8 cellular contexts compared by ENCODE assay signal in genomic region chr10:102502337-102503151, GRCh38. TPM values are rescaled to one million over a fixed set of nuclear protein-coding genes. Genes with fewer than 3 reads are reported as not detected.
A peak's percentile ranks its signal among the peaks of the same experiment; 100 is the strongest.
DNase-seq lines count a peak whose midpoint lies in the region; ATAC-seq, FAIRE-seq and TF ChIP-seq lines count a peak whose summit lies in the region.

Gene ACTR1A, minus strand, starts transcription at chr10:102502712. Its CDS starts 65 bp downstream, at chr10:102502647.

- no peaks in the 10 kb centered on the region for H3K27me3 Mint-ChIP-seq in activated T-cell treated with anti-CD3 and anti-CD28 coated beads, Interleukin-2, amount 50 U/mL, for 72 hours (ENCODE audit: low read depth)

- peak; percentile 97 for DNase-seq in DND-41
- peak; percentile 98 for DNase-seq in Karpas-422
- DNase-seq in RCC 7860 (ENCODE audit: low spot score), result peak; percentile 100
- DNase-seq in activated T-cell treated with anti-CD3 and anti-CD28 coated beads, Interleukin-2, amount 50 U/mL, for 72 hours, result peak; percentile 94 to 95
- peak; percentile 98 for DNase-seq in esophagus muscularis mucosa (ENCODE audit: extremely low spot score)
- DNase-seq in stimulated activated CD8-positive, alpha-beta memory T cell treated with anti-CD3 and anti-CD28 coated beads, Interleukin-7, amount 100 ng/mL, for 24 hours (ENCODE audit: low read depth), result peak; percentile 87

- WGBS in esophagus muscularis mucosa, result 0% methylated on average over 8 of the region's 42 CpGs

- no peaks in the 10 kb centered on the region for H3K9me2 ChIP-seq in Karpas-422 (replicated peaks; ENCODE audit: insufficient read depth, low read length)

- no peak within 1 kb of the TSS for H3K27ac Mint-ChIP-seq in activated T-cell treated with anti-CD3 and anti-CD28 coated beads, Interleukin-2, amount 50 U/mL, for 72 hours

- H3K36me3 Mint-ChIP-seq in activated T-cell treated with anti-CD3 and anti-CD28 coated beads, Interleukin-2, amount 50 U/mL, for 72 hours (ENCODE audit: insufficient read depth in 2 of 2), result peaks cover 0 to 1% of the 10 kb centered on the region in 2 donors

- peak; percentile 95 for FAIRE-seq in RCC 7860 (lab: Jason Lieb, UNC)

- peaks cover 42% of the 10 kb centered on the region for H3K4me1 Mint-ChIP-seq in activated T-cell treated with anti-CD3 and anti-CD28 coated beads, Interleukin-2, amount 50 U/mL, for 72 hours (ENCODE audit: low read depth)

- peaks cover 50% of the 10 kb centered on the region for H4K20me1 ChIP-seq in DND-41 (ENCODE audit: insufficient read depth, low read length)
- H4K20me1 ChIP-seq in Karpas-422 (ENCODE audit: insufficient read depth, low read depth, low read length), result peaks cover 8% of the 10 kb centered on the region; the same call in 1 of the 2 replicates

- TF ChIP-seq EP300 in esophagus muscularis mucosa (IDR thresholded peaks at IDR 0.05), result no peak

- ATAC-seq in DND-41 (ENCODE audit: insufficient read depth, low read depth), result peak; percentile 75
- peak; percentile 46 for ATAC-seq in GM21825 (IDR thresholded peaks at IDR 0.05; ENCODE audit: unreplicated experiment)
- ATAC-seq in activated T-cell treated with anti-CD3 and anti-CD28 coated beads, Interleukin-2, amount 50 U/mL, for 72 hours (replicated peaks in 1 of 2), result peak; percentile 58 to 59

- H3K9me3 Mint-ChIP-seq in activated T-cell treated with anti-CD3 and anti-CD28 coated beads, Interleukin-2, amount 50 U/mL, for 72 hours, result no peaks in the 10 kb centered on the region

- H3K9ac ChIP-seq in DND-41 (ENCODE audit: low read depth, low read length), result peak within 1 kb of the TSS; percentile 63
- H3K9ac ChIP-seq in Karpas-422 (ENCODE audit: low read length), result peak within 1 kb of the TSS; percentile 89
- peak within 1 kb of the TSS; percentile 94 for H3K9ac ChIP-seq in muscle layer of colon (ENCODE audit: low read length)

- no peaks in the 10 kb centered on the region for H3K9me3 ChIP-seq in DND-41 (ENCODE audit: insufficient read depth, low read length, severe bottlenecking)
- H3K9me3 ChIP-seq in Karpas-422 (ENCODE audit: low read length), result no peaks in the 10 kb centered on the region
- no peaks in the 10 kb centered on the region for H3K9me3 ChIP-seq in esophagus muscularis mucosa
- H3K9me3 ChIP-seq in muscle layer of colon (ENCODE audit: low read length), result no peaks in the 10 kb centered on the region

- H3K36me3 ChIP-seq in DND-41 (ENCODE audit: insufficient read depth, low read length) (peaks cover 33% of the 10 kb centered on the region), Karpas-422 (ENCODE audit: insufficient read depth, low read length) (no peaks in the 10 kb centered on the region), esophagus muscularis mucosa (peaks cover 0 to 5% (median 2%) of the 10 kb centered on the region in 4 donors), muscle layer of colon (ENCODE audit: insufficient read depth, low read length) (peaks cover 4% of the 10 kb centered on the region)

- H3K4me3 Mint-ChIP-seq in activated T-cell treated with anti-CD3 and anti-CD28 coated beads, Interleukin-2, amount 50 U/mL, for 72 hours, result no peak within 1 kb of the TSS

- H3K4me2 ChIP-seq in DND-41 (ENCODE audit: insufficient read depth, low read length), result peak within 1 kb of the TSS; percentile 94
- peak within 1 kb of the TSS; percentile 92 for H3K4me2 ChIP-seq in Karpas-422 (ENCODE audit: low read depth, low read length, poor library complexity, severe bottlenecking)

- intact Hi-C loops in esophagus muscularis mucosa (cut with DNase I), result loop anchor here (5.0 to 10.0 kb wide), 2 partner anchors 140 to 348 kb away; partner anchors contain the start of genes NOLC1 and TRIM8

- TF ChIP-seq CTCF in DND-41 (IDR thresholded peaks at IDR 0.05; ENCODE audit: borderline replicate concordance, extremely low read depth, low read length, poor library complexity, severe bottlenecking) (peak; percentile 2), esophagus muscularis mucosa (IDR thresholded peaks at IDR 0.05) (peak in 1 of 3 experiments; percentile 10)

- peak within 1 kb of the TSS; percentile 81 for H3K27ac ChIP-seq in DND-41 (ENCODE audit: low read length)
- peak within 1 kb of the TSS; percentile 65 for H3K27ac ChIP-seq in Karpas-422 (ENCODE audit: low read length)
- peak within 1 kb of the TSS; percentile 89 to 98 (median 97) for H3K27ac ChIP-seq in esophagus muscularis mucosa (replicated peaks in 1 of 4)
- H3K27ac ChIP-seq in muscle layer of colon (ENCODE audit: low read depth, low read length), result peak within 1 kb of the TSS; percentile 98

- H3K27me3 ChIP-seq in DND-41 (ENCODE audit: insufficient read depth, low read length, poor library complexity) (no peaks in the 10 kb centered on the region), Karpas-422 (ENCODE audit: low read length) (no peaks in the 10 kb centered on the region), esophagus muscularis mucosa (no peaks in the 10 kb centered on the region), muscle layer of colon (ENCODE audit: control insufficient read depth in 1 of 2, insufficient read depth in 2 of 2, low read length in 2 of 2) (no peaks in the 10 kb centered on the region)

- H3K79me2 ChIP-seq in DND-41 (ENCODE audit: insufficient read depth, low read length) (peaks cover 78% of the 10 kb centered on the region), Karpas-422 (ENCODE audit: low read length) (peaks cover 77% of the 10 kb centered on the region)

- H3K4me3 ChIP-seq in DND-41 (ENCODE audit: low read depth in 1 of 2, low read length in 2 of 2), result peak within 1 kb of the TSS; percentile 35 to 76
- H3K4me3 ChIP-seq in Karpas-422 (ENCODE audit: low read length), result peak within 1 kb of the TSS; percentile 83
- H3K4me3 ChIP-seq in esophagus muscularis mucosa, result peak within 1 kb of the TSS; percentile 82 to 98 (median 88)
- peak within 1 kb of the TSS; percentile 97 to 100 for H3K4me3 ChIP-seq in muscle layer of colon (ENCODE audit: low read depth in 1 of 2, low read length in 2 of 2)

- H2AFZ ChIP-seq in DND-41 (ENCODE audit: low read depth, low read length), result peak within 1 kb of the TSS; percentile 86
- H2AFZ ChIP-seq in Karpas-422 (ENCODE audit: low read length), result peak within 1 kb of the TSS; percentile 91

- peak; percentile 85 for TF ChIP-seq POLR2A in esophagus muscularis mucosa (IDR thresholded peaks at IDR 0.05; ENCODE audit: low read depth)

- H3K4me1 ChIP-seq in DND-41 (ENCODE audit: insufficient read depth, low read length), result peaks cover 42% of the 10 kb centered on the region
- H3K4me1 ChIP-seq in Karpas-422 (ENCODE audit: low read length), result peaks cover 37% of the 10 kb centered on the region
- H3K4me1 ChIP-seq in esophagus muscularis mucosa, result peaks cover 42 to 76% (median 69%) of the 10 kb centered on the region in 4 donors
- peaks cover 34% of the 10 kb centered on the region for H3K4me1 ChIP-seq in muscle layer of colon (ENCODE audit: insufficient read depth, low read length)

RNA-seq across cellular contexts. Expression of gene ACTR1A, which starts in this region (rescaled TPM):
- 69.8 and 83.7 TPM in 2 replicates for total RNA-seq in Karpas-422 (2014; rRNA removed; shearing (Covaris generic); ENCODE audit: low replicate concordance)
- total RNA-seq in activated T-cell treated with anti-CD3 and anti-CD28 coated beads, Interleukin-2, amount 50 U/mL, for 72 hours, result 10 to 100 TPM; 61.6 to 68.3 TPM
- total RNA-seq in esophagus muscularis mucosa, result 100 to 1,000 TPM; 164 to 283 (median 229) TPM

Comparison
In these comparisons a context has a peak if more than half of its experiments do, and no peak if none do; other contexts are left out.
1. Peak in every context shown above with its lines: DNase-seq, ATAC-seq, H3K4me3 ChIP-seq and H3K27ac ChIP-seq.